29 cellular contexts compared by ENCODE assay signal in genomic region chr13:25770601-25771000, GRCh38.
"Had no signal": no experiment of that assay in that cellular context is flagged by ENCODE, and none has a peak within 500 bp of the region (broad histone marks: within the 10 kb centered on the region; RNA-seq: fewer than 3 reads in every experiment).

No MANE protein-coding gene starts in this region.

- H3K9me3 Mint-ChIP-seq: dendritic cell treated with granulocyte-macrophage colony-stimulating factor and Interleukin-4, amounts not matched to agents 40 ng/mL and 50 ng/mL, for 4 days; nephron progenitor cell had no signal

- H3K9me3 ChIP-seq: heart right ventricle, left ventricle myocardium inferior, mucosa of descending colon, psoas muscle, suprapubic skin, tibial nerve had no signal

- H3K27me3 ChIP-seq: suprapubic skin, tibial nerve had no signal

- DNase-seq: activated CD4-positive, alpha-beta T cell treated with anti-CD3 and anti-CD28 coated beads for 48 hours; activated CD4-positive, alpha-beta T cell treated with anti-CD3 and anti-CD28 coated beads, Interleukin-2, amount 50 U/mL, for 48 hours; activated CD8-positive, alpha-beta memory T cell treated with anti-CD3 and anti-CD28 coated beads, Interleukin-2, amount 50 U/mL, for 4 hours; activated gamma-delta T cell treated with Interleukin-2 at 50 U/mL for 16 hours; activated naive CD4-positive, alpha-beta T cell treated with anti-CD3 and anti-CD28 coated beads, Interleukin-2, amount 50 U/mL, for 16 hours; activated T-cell treated with anti-CD3 and anti-CD28 coated beads, Interleukin-2, amount 50 U/mL, for 24 hours; amniotic stem cell; central memory CD4-positive, alpha-beta T cell; endodermal cell; foreskin fibroblast; heart right ventricle; left ventricle myocardium inferior; mesendoderm; mucosa of descending colon; nephron progenitor cell; psoas muscle; right cardiac atrium; stimulated activated CD4-positive, alpha-beta T cell treated with anti-CD3 and anti-CD28 coated beads, Interleukin-15, amount 100 ng/mL, for 24 hours; stimulated activated CD4-positive, alpha-beta T cell treated with anti-CD3 and anti-CD28 coated beads, Interleukin-2, amount 100 ng/mL, for 24 hours; T-helper 9 cell; WERI-Rb-1 had no signal

- H3K4me1 ChIP-seq: heart right ventricle, left ventricle myocardium inferior, parathyroid adenoma, psoas muscle, suprapubic skin, tibial nerve had no signal

- H3K27me3 Mint-ChIP-seq: activated T-cell treated with anti-CD3 and anti-CD28 coated beads, Interleukin-2, amount 50 U/mL, for 24 hours; dendritic cell treated with granulocyte-macrophage colony-stimulating factor and Interleukin-4, amounts not matched to agents 40 ng/mL and 50 ng/mL, for 4 days had no signal

- H3K4me3 Mint-ChIP-seq: activated T-cell treated with anti-CD3 and anti-CD28 coated beads, Interleukin-2, amount 50 U/mL, for 24 hours; dendritic cell treated with granulocyte-macrophage colony-stimulating factor and Interleukin-4, amounts not matched to agents 40 ng/mL and 50 ng/mL, for 4 days; endodermal cell; nephron progenitor cell; T-helper 1 cell treated with Interleukin-12 subunit alpha and Interleukin-12 subunit beta and Interleukin-4 antibody, amounts not matched to agents 30 μg/mL and 1 μg/mL, for 36 hours had no signal

- H3K27ac Mint-ChIP-seq: activated T-cell treated with anti-CD3 and anti-CD28 coated beads, Interleukin-2, amount 50 U/mL, for 24 hours; dendritic cell treated with granulocyte-macrophage colony-stimulating factor and Interleukin-4, amounts not matched to agents 40 ng/mL and 50 ng/mL, for 4 days; endodermal cell; nephron progenitor cell had no signal

- H3K4me3 ChIP-seq: heart right ventricle, left ventricle myocardium inferior, lung, mucosa of descending colon, psoas muscle, suprapubic skin, tibial nerve had no signal

- ATAC-seq: activated CD4-positive, CD25-positive, alpha-beta regulatory T cell treated with anti-CD3 and anti-CD28 coated beads, Interleukin-2, amount 50 U/mL, for 24 hours; esophagus mucosa; heart right ventricle; mucosa of descending colon; psoas muscle; right cardiac atrium had no signal

- H3K36me3 ChIP-seq: heart right ventricle, left ventricle myocardium inferior, suprapubic skin, tibial nerve, WERI-Rb-1 had no signal

- H3K27ac ChIP-seq: heart right ventricle, left ventricle myocardium inferior, parathyroid adenoma, psoas muscle, suprapubic skin, tibial nerve, WERI-Rb-1 had no signal
